In the genomic region with DNA sequence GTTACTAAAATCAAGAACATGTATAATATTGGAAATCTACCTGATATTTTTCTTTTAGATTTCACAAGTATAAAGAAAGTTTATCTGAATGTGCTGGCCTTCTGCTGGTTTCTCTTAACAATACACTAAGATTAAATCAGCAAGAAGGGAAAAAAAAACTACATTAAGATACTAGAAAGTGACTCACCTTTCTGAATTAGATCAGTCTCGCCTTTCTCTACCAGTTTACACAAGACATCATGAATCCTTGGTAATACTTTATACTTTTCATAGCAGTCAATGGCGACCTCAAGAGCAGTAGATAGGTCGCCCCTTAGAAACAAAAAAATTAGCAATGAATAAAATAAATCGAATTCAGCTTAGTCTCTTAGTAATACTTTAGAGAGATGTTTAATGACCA, we compare ENCODE assay signal across 22 cellular contexts.
DNase-seq lines count a peak whose midpoint lies in the region; ATAC-seq, FAIRE-seq and TF ChIP-seq lines count a peak whose summit lies in the region.
"Had no signal": no experiment of that assay in that cellular context is flagged by ENCODE, and none has a peak within 500 bp of the region (broad histone marks: within the 10 kb centered on the region; RNA-seq: fewer than 3 reads in every experiment).

No MANE protein-coding gene starts in this region.

- no peaks in the 10 kb centered on the region for H3F3A ChIP-seq in GM23248 (ENCODE audit: insufficient read depth)

- no peak overlapping the region for H3K4me2 ChIP-seq in GM23248 (ENCODE audit: unreplicated experiment)

- TF ChIP-seq POLR2A in H54 (IDR thresholded peaks at IDR 0.05; ENCODE audit: low read depth, low read length) = no peak

- no peak for DNase-seq in activated CD4-positive, CD25-positive, alpha-beta regulatory T cell treated with anti-CD3 and anti-CD28 coated beads, Interleukin-2, amount 50 U/mL, for 72 hours
- DNase-seq in GM23248 (peak; percentile 23), astrocyte of the hippocampus (ENCODE audit: low read depth, low spot score) (peak; percentile 33), H54 (ENCODE audit: insufficient read length, low spot score) (no peak), KBM-7 (no peak)
- DNase-seq: activated CD4-positive, CD25-positive, alpha-beta regulatory T cell; activated CD8-positive, alpha-beta memory T cell treated with anti-CD3 and anti-CD28 coated beads, Interleukin-2, amount 10 ng/mL, durations not matched to agents 7 days and 5 days; activated naive CD4-positive, alpha-beta T cell; C1 segment of cervical spinal cord; dorsolateral prefrontal cortex; NCI-H1417; NCI-H748 treated with DMSO at 0.1 percent for 48 hours; SIG-M5; spleen; substantia nigra; T-helper 17 cell had no signal

- in situ Hi-C loops in GM23248 (cut with MboI) = no loop called here
- in situ Hi-C loops in KBM-7 (cut with MboI; ENCODE audit: low pct_unique_long_range_greater_than_20kb, low sequenced_read_pairs) = no loop called here

- WGBS in GM23248 (ENCODE audit: low coverage in 1 of 2, low lambda C conversion rate in 2 of 2, missing lambda C conversion rate in 2 of 2), 2 experiments = 95% methylated on average over 4 of the region's 4 CpGs

- no peak overlapping the region for H3K4me3 ChIP-seq in GM23248
- H3K4me3 ChIP-seq: dorsolateral prefrontal cortex, esophagus muscularis mucosa, spleen had no signal

- no peaks in the 10 kb centered on the region for H3K9me3 ChIP-seq in GM23248 (ENCODE audit: low read depth)
- H3K9me3 ChIP-seq: esophagus muscularis mucosa, neutrophil, spleen had no signal

- ATAC-seq in activated CD4-positive, CD25-positive, alpha-beta regulatory T cell treated with anti-CD3 and anti-CD28 coated beads, Interleukin-2, amount 50 U/mL, for 24 hours = peak; percentile 84 to 92
- ATAC-seq in GM18873 (IDR thresholded peaks at IDR 0.05; ENCODE audit: low FRiP score, unreplicated experiment) = no peak
- ATAC-seq: activated CD8-positive, alpha-beta memory T cell treated with anti-CD3 and anti-CD28 coated beads, Interleukin-2, amount 10 ng/mL, durations not matched to agents 7 days and 5 days; T-helper 17 cell had no signal

- H2AFZ ChIP-seq in GM23248 = no peak overlapping the region

- no peaks in the 10 kb centered on the region for H3K27me3 ChIP-seq in GM23248 (replicated peaks; ENCODE audit: insufficient read depth)
- H3K27me3 ChIP-seq: dorsolateral prefrontal cortex, esophagus muscularis mucosa, neutrophil, spleen had no signal

- H3K9me2 ChIP-seq in GM23248 (ENCODE audit: insufficient read depth) = no peaks in the 10 kb centered on the region

- H3K36me3 ChIP-seq in GM23248 (ENCODE audit: low read depth) = peaks cover 34% of the 10 kb centered on the region; the same call in 1 of the 2 replicates

- FAIRE-seq in islet of Langerhans (lab: Jason Lieb, UNC) = peak; percentile 17
- no peak for FAIRE-seq in H54 (lab: Jason Lieb, UNC)
- FAIRE-seq: urothelium cell line had no signal

- H4K20me1 ChIP-seq in GM23248 (ENCODE audit: insufficient read depth) = no peaks in the 10 kb centered on the region

- no peak overlapping the region for H3K9ac ChIP-seq in GM23248

- H3K4me1 ChIP-seq in GM23248 (ENCODE audit: insufficient read depth) = no peaks in the 10 kb centered on the region
- H3K4me1 ChIP-seq: esophagus muscularis mucosa, spleen had no signal

- H3K79me2 ChIP-seq in GM23248 (ENCODE audit: insufficient read depth) = peaks cover 5% of the 10 kb centered on the region; the same call in 1 of the 2 replicates

- no peak overlapping the region for H3K27ac ChIP-seq in GM23248
- H3K27ac ChIP-seq: dorsolateral prefrontal cortex, esophagus muscularis mucosa, neutrophil, spleen had no signal

Comparison
In these comparisons a context has a peak if more than half of its experiments do, and no peak if none do; other contexts are left out.
1. DNase-seq: peak in GM23248 (single experiment) and astrocyte of the hippocampus (single experiment); none in activated CD4-positive, CD25-positive, alpha-beta regulatory T cell treated with anti-CD3 and anti-CD28 coated beads, Interleukin-2, amount 50 U/mL, for 72 hours (single experiment), H54 (single experiment) and KBM-7 (single experiment).